ENCODE assay signal across 14 cellular contexts in the genomic region with DNA sequence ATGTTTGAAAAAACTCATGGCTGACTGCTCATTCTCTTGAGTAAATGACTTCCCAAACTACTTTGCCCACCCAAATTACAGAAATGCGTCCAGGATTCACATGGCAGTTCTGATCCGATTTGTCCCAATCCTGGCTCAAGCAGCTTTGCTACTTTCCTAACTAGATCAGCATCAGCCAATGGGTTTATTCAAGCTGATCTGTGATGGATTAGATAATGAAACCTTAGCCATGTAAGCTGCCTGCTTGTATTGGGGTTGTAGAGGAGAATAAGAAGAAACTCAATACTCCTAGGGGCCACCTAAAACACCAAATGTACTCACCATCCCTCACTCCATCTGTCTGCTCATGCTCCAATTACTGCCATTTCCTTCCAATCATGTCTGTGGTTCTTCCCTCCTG. TPM values are rescaled to one million over a fixed set of nuclear protein-coding genes. Genes with fewer than 3 reads are reported as not detected.
DNase-seq lines count a peak whose midpoint lies in the region; ATAC-seq and TF ChIP-seq lines count a peak whose summit lies in the region.
"Had no signal": no experiment of that assay in that cellular context is flagged by ENCODE, and none has a peak within 500 bp of the region (broad histone marks: within the 10 kb centered on the region; RNA-seq: fewer than 3 reads in every experiment).

No MANE protein-coding gene starts in this region.

- TF ChIP-seq POLR2A in IMR-90 (IDR thresholded peaks at IDR 0.05; ENCODE audit: low read depth, low read length) (no peak), suprapubic skin (IDR thresholded peaks at IDR 0.05) (no peak)

- peak overlapping the region; percentile 97 for H3K4me2 ChIP-seq in IMR-90 (ENCODE audit: low read depth, low read length)
- H3K4me2 ChIP-seq in PC-9, result no peak overlapping the region

- no TSS peak for BruUV-seq in IMR-90 (replicated peaks; lab: Mats Ljungman, UMichigan)
- no TSS peak for BruUV-seq in PC-9 (replicated peaks; lab: Mats Ljungman, UMichigan)

- TF ChIP-seq CTCF in IMR-90 (conservative IDR thresholded peaks at IDR 0.05; ENCODE audit: low read depth, low read length) (no peak), suprapubic skin (IDR thresholded peaks at IDR 0.05) (no peak), GM20000 (IDR thresholded peaks at IDR 0.05; ENCODE audit: extremely low read depth, missing control alignments) (no peak), PC-9 (conservative IDR thresholded peaks at IDR 0.05) (no peak)

- TF ChIP-seq RAD21 in IMR-90 (IDR thresholded peaks at IDR 0.05; ENCODE audit: low read length), result no peak

- H2AK9ac ChIP-seq in IMR-90 (replicated peaks; ENCODE audit: low read depth, low read length, poor library complexity), result peak overlapping the region; percentile 86

- H3F3A ChIP-seq in PC-9 (ENCODE audit: insufficient read depth, low read depth), result no peaks in the 10 kb centered on the region

- H3K9me2 ChIP-seq in PC-9 (ENCODE audit: insufficient read depth), result no peaks in the 10 kb centered on the region

- dilution Hi-C loops in IMR-90 (cut with HindIII; ENCODE audit: low sequenced_read_pairs, unreplicated experiment), result no loop called here

- H2AK5ac ChIP-seq in IMR-90 (ENCODE audit: low read depth, low read length), result peak overlapping the region; percentile 40; the same call in 1 of the 2 replicates

- DNase-seq in IMR-90 (no peak), SK-N-DZ (ENCODE audit: low spot score) (peak; percentile 58), left kidney (ENCODE audit: low read depth, low spot score) (peak; percentile 64), suprapubic skin (ENCODE audit: low spot score in 2 of 2) (no peak), GM20000 (ENCODE audit: low spot score) (no peak), PC-9 (no peak), amygdala (lab: John Stamatoyannopoulos, UW) (no peak), DMS153 (lab: John Stamatoyannopoulos, UW) (no peak)
- DNase-seq: activated CD4-positive, alpha-beta T cell treated with anti-CD3 and anti-CD28 coated beads for 1 hour; activated naive CD4-positive, alpha-beta T cell; Calu3; heart left ventricle; NCI-H774 had no signal

- H3K79me1 ChIP-seq in IMR-90 (ENCODE audit: low read depth in 1 of 2, low read length in 2 of 2), result peaks cover 31 to 69% of the 10 kb centered on the region in 2 experiments

- H2AFZ ChIP-seq in IMR-90 (replicated peaks; ENCODE audit: low read length, poor library complexity), result no peak overlapping the region
- no peak overlapping the region for H2AFZ ChIP-seq in PC-9

- H3K27me3 ChIP-seq in IMR-90 (ENCODE audit: control insufficient read depth, insufficient read depth, low read length), result no peaks in the 10 kb centered on the region
- no peaks in the 10 kb centered on the region for H3K27me3 ChIP-seq in suprapubic skin
- no peaks in the 10 kb centered on the region for H3K27me3 ChIP-seq in PC-9 (ENCODE audit: insufficient read depth, low read depth)
- H3K27me3 ChIP-seq: heart left ventricle had no signal

- H4K20me1 ChIP-seq in IMR-90 (ENCODE audit: insufficient read depth, low read length) (peaks cover 60% of the 10 kb centered on the region), PC-9 (ENCODE audit: insufficient read depth) (peaks cover 64% of the 10 kb centered on the region)

- H3K14ac ChIP-seq in IMR-90 (replicated peaks; ENCODE audit: low read depth, low read length), result peak overlapping the region; percentile 86; the same call in 1 of the 2 replicates

- peak overlapping the region; percentile 46 for H2BK20ac ChIP-seq in IMR-90 (ENCODE audit: low read depth, low read length)

- H3K4me1 ChIP-seq in IMR-90 (ENCODE audit: control insufficient read depth, insufficient read depth, low read length), result peaks cover 20% of the 10 kb centered on the region
- peaks cover 44% of the 10 kb centered on the region for H3K4me1 ChIP-seq in suprapubic skin
- peaks cover 18% of the 10 kb centered on the region for H3K4me1 ChIP-seq in PC-9 (replicated peaks; ENCODE audit: insufficient read depth)

- peak overlapping the region; percentile 85; the same call in 1 of the 2 replicates for H3K23ac ChIP-seq in IMR-90 (ENCODE audit: low read depth, low read length)

- peaks cover 14% of the 10 kb centered on the region for H3K9me1 ChIP-seq in IMR-90 (ENCODE audit: insufficient read depth, low read length)

- H4K91ac ChIP-seq in IMR-90 (ENCODE audit: insufficient read depth, low read depth, low read length), result no peak overlapping the region

- CTCF ChIA-PET in IMR-90 (lab: Yijun Ruan, JAX), result interaction anchor here (0.6 to 1.1 kb wide), 3 partner anchors 44 to 122 kb away, joined by 4 read pairs; no protein-coding TSS in a partner anchor
- CTCF ChIA-PET in PC-9 (lab: Charles Lee), result interaction anchor here (0.7 kb wide), 1 partner anchor 44 kb away, joined by 3 read pairs; no protein-coding TSS in a partner anchor

- H3K4me3 ChIP-seq in IMR-90 (ENCODE audit: insufficient read depth, low read depth, low read length), result 0 out of 2 replicates have a peak overlapping the region, but pooled peaks have one; percentile 2
- H3K4me3 ChIP-seq in suprapubic skin, result no peak overlapping the region
- no peak overlapping the region for H3K4me3 ChIP-seq in PC-9
- H3K4me3 ChIP-seq: heart left ventricle, SK-N-MC had no signal

- peak overlapping the region; percentile 59 for H3K9ac ChIP-seq in IMR-90 (ENCODE audit: low read depth, low read length)

- H2BK120ac ChIP-seq in IMR-90 (ENCODE audit: low read depth, low read length), result peak overlapping the region; percentile 16

- peak overlapping the region in 1 of 2 experiments; percentile 31; a peak in 1 of 4 replicates for H4K8ac ChIP-seq in IMR-90 (ENCODE audit: low read depth in 2 of 2, low read length in 2 of 2)

- intact Hi-C loops in IMR-90 (cut with micrococcal nuclease), result no loop called here
- intact Hi-C loops in PC-9 (cut with micrococcal nuclease; ENCODE audit: unreplicated experiment), result no loop called here

- peak overlapping the region; percentile 27; the same call in 1 of the 3 replicates for H2BK15ac ChIP-seq in IMR-90 (ENCODE audit: low read depth, low read length)

- H4K5ac ChIP-seq in IMR-90 (ENCODE audit: low read depth, low read length), result peak overlapping the region; percentile 49; the same call in 1 of the 2 replicates

- 20% methylated on average over 1 of the region's 2 CpGs; no CpG with 5 or more reads in 1 of the 2 experiments for WGBS in IMR-90 (ENCODE audit: extremely low coverage in 2 of 2, insufficient read length in 1 of 2), 2 experiments
- WGBS in suprapubic skin, result 70% methylated on average over 2 of the region's 2 CpGs

- peak; percentile 48 for ATAC-seq in IMR-90 (ENCODE audit: low read depth)
- ATAC-seq: heart left ventricle had no signal

- H3K27ac ChIP-seq in IMR-90 (ENCODE audit: insufficient read depth, low read length) (peak overlapping the region; percentile 93), suprapubic skin (peak overlapping the region; percentile 34), PC-9 (no peak overlapping the region)

- H3K18ac ChIP-seq in IMR-90 (ENCODE audit: low read depth, low read length), result peak overlapping the region; percentile 74

- H3K79me2 ChIP-seq in PC-9 (ENCODE audit: low read depth), result peaks cover 99% of the 10 kb centered on the region

- H3K4ac ChIP-seq in IMR-90 (ENCODE audit: low read depth, low read length), result peak overlapping the region; percentile 60; the same call in 1 of the 2 replicates

- H3K36me3 ChIP-seq in IMR-90 (ENCODE audit: control insufficient read depth, insufficient read depth, low read length), result peaks cover 2% of the 10 kb centered on the region; the same call in 1 of the 2 replicates
- H3K36me3 ChIP-seq in suprapubic skin, result no peaks in the 10 kb centered on the region
- peaks cover 26% of the 10 kb centered on the region for H3K36me3 ChIP-seq in PC-9 (ENCODE audit: low read depth)

- TF ChIP-seq EP300 in suprapubic skin (IDR thresholded peaks at IDR 0.05), result no peak

- POLR2A ChIA-PET in IMR-90 (lab: Charles Lee; ENCODE audit: unreplicated experiment) (interaction anchor here (0.6 kb wide), 1 partner anchor 22 kb away, joined by 4 read pairs; no protein-coding TSS in a partner anchor), PC-9 (lab: Charles Lee; ENCODE audit: unreplicated experiment) (no interaction called here)

- H3K56ac ChIP-seq in IMR-90 (ENCODE audit: extremely low read depth, insufficient read depth, low read length), result peak overlapping the region; percentile 17; the same call in 1 of the 2 replicates

- in situ Hi-C loops in IMR-90 (cut with MboI; ENCODE audit: low sequenced_read_pairs), result no loop called here

- peak overlapping the region; percentile 91 for H2BK5ac ChIP-seq in IMR-90 (ENCODE audit: low read depth, low read length, poor library complexity, severe bottlenecking)

- no peaks in the 10 kb centered on the region for H3K9me3 ChIP-seq in IMR-90 (ENCODE audit: control insufficient read depth, insufficient read depth, low read length)
- H3K9me3 ChIP-seq in suprapubic skin, result no peaks in the 10 kb centered on the region
- no peaks in the 10 kb centered on the region for H3K9me3 ChIP-seq in PC-9 (ENCODE audit: insufficient read depth, low read depth)

TF ChIP-seq in IMR-90, 13 proteins besides CTCF, POLR2A, EP300 and RAD21 (continues in another document):
- TF ChIP-seq SMC3 (IDR thresholded peaks at IDR 0.05; ENCODE audit: low read depth, low read length) (no peak), MXI1 (IDR thresholded peaks at IDR 0.05; ENCODE audit: borderline replicate concordance, low read depth, low read length) (no peak), NFE2L2 (IDR thresholded peaks at IDR 0.05; ENCODE audit: low read depth, low read length) (no peak), RCOR1 (IDR thresholded peaks at IDR 0.05; ENCODE audit: insufficient replicate concordance, low read length) (no peak), CHD1 (IDR thresholded peaks at IDR 0.05; ENCODE audit: low read depth, low read length) (no peak)
- TF ChIP-seq, protein P1, sequence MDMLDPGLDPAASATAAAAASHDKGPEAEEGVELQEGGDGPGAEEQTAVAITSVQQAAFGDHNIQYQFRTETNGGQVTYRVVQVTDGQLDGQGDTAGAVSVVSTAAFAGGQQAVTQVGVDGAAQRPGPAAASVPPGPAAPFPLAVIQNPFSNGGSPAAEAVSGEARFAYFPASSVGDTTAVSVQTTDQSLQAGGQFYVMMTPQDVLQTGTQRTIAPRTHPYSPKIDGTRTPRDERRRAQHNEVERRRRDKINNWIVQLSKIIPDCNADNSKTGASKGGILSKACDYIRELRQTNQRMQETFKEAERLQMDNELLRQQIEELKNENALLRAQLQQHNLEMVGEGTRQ (IDR thresholded peaks at IDR 0.05; ENCODE audit: low read depth, low read length), result no peak

RNA-seq across cellular contexts. Expression of a gene that starts 7.0 kb away (rescaled TPM):
- total RNA-seq in IMR-90 (2012; rRNA removed) (178 and 227 TPM in 2 replicates), suprapubic skin (10 to 100 TPM; 46.6 to 82.7 (median 62.1) TPM), PC-9 (2021) (81.7 and 109 TPM in 2 replicates)
- 146 and 151 TPM in 2 replicates for polyA plus RNA-seq in IMR-90 (2012; rRNA removed)
- 70.2 and 96.3 TPM in 2 replicates for polyA plus RNA-seq in IMR-90 (2012; cell fraction: cytosol; rRNA removed)
- polyA plus RNA-seq in IMR-90 (2012; cell fraction: nucleus; rRNA removed; ENCODE audit: low replicate concordance), result 131 and 234 TPM in 2 replicates
- polyA plus RNA-seq in SK-N-DZ (2014; cell fraction: cytosol; rRNA removed), result 77.5 and 99.4 TPM in 2 replicates
- polyA plus RNA-seq in SK-N-DZ (2014; cell fraction: nucleus; rRNA removed), result 86.4 and 105 TPM in 2 replicates

Comparison
In these comparisons a context has a peak if more than half of its experiments do, and no peak if none do; other contexts are left out.
1. DNase-seq: peak in SK-N-DZ (single experiment) and left kidney (single experiment); none in IMR-90 (single experiment), suprapubic skin (0 of 2), GM20000 (single experiment), PC-9 (0 of 2), amygdala (0 of 56) and DMS153 (single experiment).